21 cellular contexts compared by ENCODE assay signal in genomic region chr17:73494955-73495349, GRCh38.
"Had no signal": no experiment of that assay in that cellular context is flagged by ENCODE, and none has a peak within 500 bp of the region (broad histone marks: within the 10 kb centered on the region; RNA-seq: fewer than 3 reads in every experiment).

No MANE protein-coding gene starts in this region.

- H3K4me1 Mint-ChIP-seq: stimulated activated naive CD8-positive, alpha-beta T cell treated with anti-CD3 and anti-CD28 coated beads, Interleukin-15, amount 100 ng/mL, for 72 hours had no signal

- H3K36me3 ChIP-seq: lower lobe of right lung, neural progenitor cell, ovary, sigmoid colon, suprapubic skin, transverse colon, upper lobe of right lung had no signal

- H3K4me1 ChIP-seq: lower lobe of right lung, neural progenitor cell, psoas muscle, sigmoid colon, transverse colon, upper lobe of right lung had no signal

- H3K4me3 Mint-ChIP-seq: central memory CD8-positive, alpha-beta T cell; naive B cell; natural killer cell treated with Interleukin-12 subunit alpha and Interleukin-12 subunit beta and Interleukin-15 and Interleukin-18, amount 100 ng/mL, for 72 hours; stimulated activated naive B cell treated with anti-CD40 and anti-IgM and Interleukin-4, amounts not matched to agents 10 μg/mL and 1 μg/mL and 100 μg/mL, for 72 hours; stimulated activated naive CD8-positive, alpha-beta T cell treated with anti-CD3 and anti-CD28 coated beads, Interleukin-15, amount 100 ng/mL, for 72 hours had no signal

- H3K27me3 ChIP-seq: neural progenitor cell, ovary, transverse colon had no signal

- DNase-seq: dermis blood vessel endothelial cell; effector memory CD4-positive, alpha-beta T cell; head of caudate nucleus; left ventricle myocardium superior; lower lobe of right lung; mucosa of descending colon; naive B cell; nucleus accumbens; ovary; psoas muscle; right cardiac atrium; sigmoid colon; stimulated activated naive B cell treated with anti-CD40 and anti-IgM and Interleukin-4, amounts not matched to agents 10 μg/mL and 1 μg/mL and 100 μg/mL, for 72 hours; stimulated activated naive CD8-positive, alpha-beta T cell treated with anti-CD3 and anti-CD28 coated beads, Interleukin-15, amount 100 ng/mL, for 72 hours; transverse colon; upper lobe of right lung had no signal

- H3K27me3 Mint-ChIP-seq: naive B cell; stimulated activated naive B cell treated with anti-CD40 and anti-IgM and Interleukin-4, amounts not matched to agents 10 μg/mL and 1 μg/mL and 100 μg/mL, for 72 hours; stimulated activated naive CD8-positive, alpha-beta T cell treated with anti-CD3 and anti-CD28 coated beads, Interleukin-15, amount 100 ng/mL, for 72 hours had no signal

- H3K9me3 ChIP-seq: lower lobe of right lung, mucosa of descending colon, ovary, psoas muscle, sigmoid colon, suprapubic skin, transverse colon, upper lobe of right lung had no signal

- ATAC-seq: left ventricle myocardium superior; lower lobe of right lung; mucosa of descending colon; natural killer cell treated with Interleukin-12 subunit alpha and Interleukin-12 subunit beta and Interleukin-15 and Interleukin-18, amount 100 ng/mL, for 72 hours; psoas muscle; right cardiac atrium; stimulated activated naive B cell treated with anti-CD40 and anti-IgM and Interleukin-4, amounts not matched to agents 10 μg/mL and 1 μg/mL and 100 μg/mL, for 72 hours; stimulated activated naive CD8-positive, alpha-beta T cell treated with anti-CD3 and anti-CD28 coated beads, Interleukin-15, amount 100 ng/mL, for 72 hours; upper lobe of right lung had no signal

- H3K27ac ChIP-seq: coronary artery, lower lobe of right lung, neural progenitor cell, ovary, psoas muscle, sigmoid colon, suprapubic skin, transverse colon, upper lobe of right lung had no signal

- H2AFZ ChIP-seq: neural progenitor cell had no signal

- H3K36me3 Mint-ChIP-seq: natural killer cell treated with Interleukin-12 subunit alpha and Interleukin-12 subunit beta and Interleukin-15 and Interleukin-18, amount 100 ng/mL, for 72 hours had no signal

- H3K27ac Mint-ChIP-seq: natural killer cell treated with Interleukin-12 subunit alpha and Interleukin-12 subunit beta and Interleukin-15 and Interleukin-18, amount 100 ng/mL, for 72 hours; neural progenitor cell; stimulated activated naive B cell treated with anti-CD40 and anti-IgM and Interleukin-4, amounts not matched to agents 10 μg/mL and 1 μg/mL and 100 μg/mL, for 72 hours had no signal

- H3K4me2 ChIP-seq: neural progenitor cell had no signal

- H3K4me3 ChIP-seq: coronary artery, lower lobe of right lung, mucosa of descending colon, neural progenitor cell, ovary, psoas muscle, sigmoid colon, suprapubic skin, transverse colon, upper lobe of right lung had no signal

- H3K9me3 Mint-ChIP-seq: central memory CD8-positive, alpha-beta T cell; naive B cell; natural killer cell treated with Interleukin-12 subunit alpha and Interleukin-12 subunit beta and Interleukin-15 and Interleukin-18, amount 100 ng/mL, for 72 hours; neural progenitor cell; stimulated activated naive B cell treated with anti-CD40 and anti-IgM and Interleukin-4, amounts not matched to agents 10 μg/mL and 1 μg/mL and 100 μg/mL, for 72 hours; stimulated activated naive CD8-positive, alpha-beta T cell treated with anti-CD3 and anti-CD28 coated beads, Interleukin-15, amount 100 ng/mL, for 72 hours had no signal
